ENCODE assay signal across 1 cellular context in genomic region chr16:2148714-2149629, GRCh38.
TF ChIP-seq lines count a peak whose summit lies in the region.

No MANE protein-coding gene starts in this region.

TF ChIP-seq in WTC11, 78 proteins besides CTCF, POLR2A, EP300 and RAD21 (continued from another document):
- TF ChIP-seq ZNF317 (CRISPR knock-in tag; IDR thresholded peaks at IDR 0.05; ENCODE audit: borderline replicate concordance, low read depth): no peak
- TF ChIP-seq AFF4 (CRISPR knock-in tag; IDR thresholded peaks at IDR 0.05; ENCODE audit: borderline replicate concordance): no peak
- no peak for TF ChIP-seq TEAD4 (CRISPR knock-in tag; IDR thresholded peaks at IDR 0.05)
- no peak for TF ChIP-seq SMAD3 (CRISPR knock-in tag; IDR thresholded peaks at IDR 0.05; ENCODE audit: borderline replicate concordance)
- no peak for TF ChIP-seq ERG (CRISPR knock-in tag; IDR thresholded peaks at IDR 0.05)
- no peak for TF ChIP-seq PREB (CRISPR knock-in tag; IDR thresholded peaks at IDR 0.05; ENCODE audit: borderline replicate concordance)
- TF ChIP-seq NFATC4 (CRISPR knock-in tag; IDR thresholded peaks at IDR 0.05): peak; percentile 23; the same call in 1 of the 2 replicates
- TF ChIP-seq AR (CRISPR knock-in tag; IDR thresholded peaks at IDR 0.05): 0 out of 2 replicates have a peak, but pooled peaks have one; percentile 44
- TF ChIP-seq USF2 (CRISPR knock-in tag; IDR thresholded peaks at IDR 0.05): no peak
- no peak for TF ChIP-seq GTF2I (CRISPR knock-in tag; conservative IDR thresholded peaks at IDR 0.05)
- no peak for TF ChIP-seq ZNF281 (CRISPR knock-in tag; IDR thresholded peaks at IDR 0.05)
- TF ChIP-seq PRDM15 (CRISPR knock-in tag; IDR thresholded peaks at IDR 0.05): 0 out of 2 replicates have a peak, but pooled peaks have one; percentile 0
- no peak for TF ChIP-seq NR3C1 (CRISPR knock-in tag; conservative IDR thresholded peaks at IDR 0.05; ENCODE audit: low read depth)
- no peak for TF ChIP-seq FOXP1 (CRISPR knock-in tag; IDR thresholded peaks at IDR 0.05; ENCODE audit: borderline replicate concordance)
- TF ChIP-seq SP1 (CRISPR knock-in tag; conservative IDR thresholded peaks at IDR 0.05): no peak; the same call in 1 of the 2 replicates
- no peak for TF ChIP-seq ESRRA (CRISPR knock-in tag; IDR thresholded peaks at IDR 0.05; ENCODE audit: borderline replicate concordance)
- no peak for TF ChIP-seq CREB1 (CRISPR knock-in tag; IDR thresholded peaks at IDR 0.05)
- no peak for TF ChIP-seq JAZF1 (CRISPR knock-in tag; IDR thresholded peaks at IDR 0.05)
- no peak for TF ChIP-seq ZSCAN18 (CRISPR knock-in tag; IDR thresholded peaks at IDR 0.05)
- TF ChIP-seq RORB (CRISPR knock-in tag; IDR thresholded peaks at IDR 0.05): no peak
- no peak for TF ChIP-seq ZNF425 (CRISPR knock-in tag; conservative IDR thresholded peaks at IDR 0.05)
- no peak for TF ChIP-seq ZNF263 (CRISPR knock-in tag; IDR thresholded peaks at IDR 0.05; ENCODE audit: low read depth)
- no peak for TF ChIP-seq ETV6 (CRISPR knock-in tag; IDR thresholded peaks at IDR 0.05)
- TF ChIP-seq MYBL2 (CRISPR knock-in tag; IDR thresholded peaks at IDR 0.05): no peak
- 0 out of 2 replicates have a peak, but pooled peaks have one; percentile 47 for TF ChIP-seq ZNF671 (CRISPR knock-in tag; IDR thresholded peaks at IDR 0.05)
